ENCODE assay signal across 11 cellular contexts in genomic region chr21:33025106-33025470, GRCh38. TPM values are rescaled to one million over a fixed set of nuclear protein-coding genes. Genes with fewer than 3 reads are reported as not detected.
DNase-seq lines count a peak whose midpoint lies in the region; ATAC-seq and TF ChIP-seq lines count a peak whose summit lies in the region.
"Had no signal": no experiment of that assay in that cellular context is flagged by ENCODE, and none has a peak within 500 bp of the region (broad histone marks: within the 10 kb centered on the region; RNA-seq: fewer than 3 reads in every experiment).

No MANE protein-coding gene starts in this region.

- no peak overlapping the region for H3K27ac ChIP-seq in SK-N-SH (ENCODE audit: low read depth in 2 of 2, low read length in 1 of 2)
- no peak overlapping the region for H3K27ac ChIP-seq in OCI-LY7 (ENCODE audit: low read depth, low read length, poor library complexity, severe bottlenecking)

- H3K9ac ChIP-seq in SK-N-SH: no peak overlapping the region

- H3K36me3 ChIP-seq in SK-N-SH (replicated peaks in 1 of 2; ENCODE audit: control insufficient read depth in 1 of 2, insufficient read depth in 2 of 2, low read length in 1 of 2): no peaks in the 10 kb centered on the region
- no peaks in the 10 kb centered on the region for H3K36me3 ChIP-seq in OCI-LY7 (ENCODE audit: insufficient read depth, low read length)

- CTCF ChIA-PET in SK-N-SH (lab: Yijun Ruan, JAX) (interaction anchor here (1.1 kb wide), 2 partner anchors 30 to 85 kb away, joined by 3 read pairs; no protein-coding TSS in a partner anchor), OCI-LY7 (lab: Charles Lee; ENCODE audit: unreplicated experiment) (no interaction called here)

- H3K4me1 ChIP-seq in SK-N-SH (ENCODE audit: control insufficient read depth in 1 of 2, insufficient read depth in 2 of 2, low read depth in 1 of 2, low read length in 1 of 2): no peaks in the 10 kb centered on the region
- H3K4me1 ChIP-seq in OCI-LY7 (ENCODE audit: insufficient read depth, low read length, poor library complexity, severe bottlenecking): no peaks in the 10 kb centered on the region

- H3K4me3 ChIP-seq in SK-N-SH (ENCODE audit: low read depth in 2 of 2, low read length in 1 of 2): no peak overlapping the region; a peak in 1 of 4 replicates
- no peak overlapping the region for H3K4me3 ChIP-seq in OCI-LY7 (ENCODE audit: low read depth, low read length, poor library complexity, severe bottlenecking)

- H3K9me2 ChIP-seq in SK-N-SH (no peaks in the 10 kb centered on the region), OCI-LY7 (ENCODE audit: insufficient read depth, low read length) (no peaks in the 10 kb centered on the region)

- no TSS peak for BruUV-seq in OCI-LY7 (replicated peaks; lab: Mats Ljungman, UMichigan)

- POLR2A ChIA-PET in SK-N-SH (lab: Yijun Ruan, JAX) (no interaction called here), OCI-LY7 (lab: Charles Lee) (no interaction called here)

- no peak for TF ChIP-seq RAD21 in SK-N-SH (IDR thresholded peaks at IDR 0.05; ENCODE audit: low read length)

- no peaks in the 10 kb centered on the region for H4K20me1 ChIP-seq in SK-N-SH (ENCODE audit: insufficient read depth)
- no peaks in the 10 kb centered on the region for H4K20me1 ChIP-seq in OCI-LY7 (ENCODE audit: insufficient read depth, low read length)

- WGBS in SK-N-SH (ENCODE audit: low lambda C conversion rate): 3% methylated on average over 17 of the region's 20 CpGs

- H3K27me3 ChIP-seq in SK-N-SH (ENCODE audit: insufficient read depth): peaks cover 97% of the 10 kb centered on the region

- TF ChIP-seq EP300 in SK-N-SH (IDR thresholded peaks at IDR 0.05; ENCODE audit: borderline replicate concordance in 1 of 2, low read depth in 1 of 2, low read length in 1 of 2): no peak

- no peak overlapping the region for H2AFZ ChIP-seq in SK-N-SH (ENCODE audit: low read depth)
- H2AFZ ChIP-seq in OCI-LY7 (ENCODE audit: low read length): no peak overlapping the region

- no peak for ATAC-seq in SK-N-SH treated with all-trans-retinoic acid at 6 μM for 48 hours

- no peaks in the 10 kb centered on the region for H3K9me3 ChIP-seq in SK-N-SH
- no peaks in the 10 kb centered on the region for H3K9me3 ChIP-seq in OCI-LY7 (ENCODE audit: low read length)

- H3K79me2 ChIP-seq in SK-N-SH (ENCODE audit: insufficient read depth): no peaks in the 10 kb centered on the region
- no peaks in the 10 kb centered on the region for H3K79me2 ChIP-seq in OCI-LY7 (ENCODE audit: insufficient read depth, low read depth, low read length)

- intact Hi-C loops in OCI-LY7 (cut with micrococcal nuclease; ENCODE audit: unreplicated experiment): no loop called here

- H3K4me2 ChIP-seq in SK-N-SH (no peak overlapping the region), OCI-LY7 (ENCODE audit: low read length) (no peak overlapping the region)

- H3F3A ChIP-seq in SK-N-SH (replicated peaks; ENCODE audit: insufficient read depth): no peaks in the 10 kb centered on the region

- no peak; the same call in 1 of the 2 replicates for TF ChIP-seq CTCF in SK-N-SH (IDR thresholded peaks at IDR 0.05)
- TF ChIP-seq CTCF in OCI-LY7 (conservative IDR thresholded peaks at IDR 0.05; ENCODE audit: low read length): no peak

- DNase-seq in SK-N-SH (peak; percentile 24), NCI-H82 (lab: John Stamatoyannopoulos, UW) (peak; percentile 88), hippocampal formation (lab: John Stamatoyannopoulos, UW) (peak; percentile 57 to 63), pons (ENCODE audit: low spot score) (peak; percentile 84), OCI-LY7 (ENCODE audit: low spot score) (no peak)
- DNase-seq in stimulated activated CD4-positive, alpha-beta T cell treated with anti-CD3 and anti-CD28 coated beads, Interleukin-4, amount 100 ng/mL, for 4 hours: no peak
- no peak for DNase-seq in activated CD8-positive, alpha-beta memory T cell treated with anti-CD3 and anti-CD28 coated beads for 24 hours

TF ChIP-seq in SK-N-SH, 30 proteins besides CTCF, POLR2A, EP300 and RAD21:
- TF ChIP-seq CHD2 (IDR thresholded peaks at IDR 0.05; ENCODE audit: low read length, partially characterized antibody): no peak
- no peak for TF ChIP-seq GATA2 (CRISPR knock-in tag; IDR thresholded peaks at IDR 0.05)
- no peak for TF ChIP-seq FOXJ3 (CRISPR knock-in tag; IDR thresholded peaks at IDR 0.05)
- TF ChIP-seq PBX3 (IDR thresholded peaks at IDR 0.05): no peak
- TF ChIP-seq NFIC (IDR thresholded peaks at IDR 0.05; ENCODE audit: borderline replicate concordance): no peak
- no peak for TF ChIP-seq YY1 (IDR thresholded peaks at IDR 0.05; ENCODE audit: low read depth)

TF ChIP-seq in SK-N-SH treated with all-trans-retinoic acid at 6 μM for 48 hours, 23 proteins besides CTCF, POLR2A, EP300 and RAD21 (continues in another document):
- no peak for TF ChIP-seq ZNF565 (CRISPR knock-in tag; conservative IDR thresholded peaks at IDR 0.05; ENCODE audit: low read depth)
- no peak for TF ChIP-seq PPARA (CRISPR knock-in tag; IDR thresholded peaks at IDR 0.05; ENCODE audit: borderline replicate concordance)
- TF ChIP-seq CSRNP3 (CRISPR knock-in tag; IDR thresholded peaks at IDR 0.05): no peak
- TF ChIP-seq TOX (CRISPR knock-in tag; IDR thresholded peaks at IDR 0.05; ENCODE audit: borderline replicate concordance): no peak
- no peak for TF ChIP-seq ZFP30 (CRISPR knock-in tag; IDR thresholded peaks at IDR 0.05)
- no peak for TF ChIP-seq SNAI2 (CRISPR knock-in tag; IDR thresholded peaks at IDR 0.05)
- no peak for TF ChIP-seq ZNF8 (CRISPR knock-in tag; IDR thresholded peaks at IDR 0.05)
- TF ChIP-seq GLIS3 (CRISPR knock-in tag; IDR thresholded peaks at IDR 0.05): no peak
- no peak for TF ChIP-seq TCF4 (CRISPR knock-in tag; IDR thresholded peaks at IDR 0.05; ENCODE audit: borderline replicate concordance)
- no peak for TF ChIP-seq RARB (CRISPR knock-in tag; IDR thresholded peaks at IDR 0.05)
- TF ChIP-seq ZC3H10 (CRISPR knock-in tag; IDR thresholded peaks at IDR 0.05): no peak
- TF ChIP-seq CSDC2 (CRISPR knock-in tag; IDR thresholded peaks at IDR 0.05): no peak
- TF ChIP-seq ISL1 (CRISPR knock-in tag; IDR thresholded peaks at IDR 0.05): no peak
- no peak for TF ChIP-seq ARNTL (CRISPR knock-in tag; IDR thresholded peaks at IDR 0.05; ENCODE audit: borderline replicate concordance, low read depth)
- no peak for TF ChIP-seq ESRRG (CRISPR knock-in tag; IDR thresholded peaks at IDR 0.05)
- no peak for TF ChIP-seq POU6F1 (CRISPR knock-in tag; IDR thresholded peaks at IDR 0.05; ENCODE audit: borderline replicate concordance, low read depth)
- no peak for TF ChIP-seq TSHZ2 (CRISPR knock-in tag; IDR thresholded peaks at IDR 0.05)

RNA-seq across cellular contexts. Expression of gene OLIG2, which starts 0.6 kb away (rescaled TPM):
- not detected in 2 replicates for polyA plus RNA-seq in SK-N-SH (2012; rRNA removed)
- polyA plus RNA-seq in SK-N-SH (2012; cell fraction: cytosol; rRNA removed): not detected in 2 replicates
- polyA plus RNA-seq in SK-N-SH (2012; cell fraction: nucleus; rRNA removed): not detected in 2 replicates
- total RNA-seq in OCI-LY7 (2014; rRNA removed; shearing (Covaris generic)): not detected in 2 replicates
- total RNA-seq in OCI-LY7 (2022): not detected in 2 replicates
- total RNA-seq: lower leg skin had no signal
- polyA plus RNA-seq: AG04450, esophagus had no signal

RNA-seq across cellular contexts. Expression of gene OLIG1, which starts 44.9 kb away (rescaled TPM):
- not detected in 2 replicates for polyA plus RNA-seq in SK-N-SH (2012; rRNA removed)
- polyA plus RNA-seq in SK-N-SH (2012; cell fraction: cytosol; rRNA removed): not detected in 2 replicates
- polyA plus RNA-seq in SK-N-SH (2012; cell fraction: nucleus; rRNA removed): not detected in 2 replicates
- total RNA-seq in OCI-LY7 (2014; rRNA removed; shearing (Covaris generic)): not detected in 2 replicates
- total RNA-seq in OCI-LY7 (2022): not detected in 2 replicates
- polyA plus RNA-seq: AG04450 had no signal

Comparison
In these comparisons a context has a peak if more than half of its experiments do, and no peak if none do; other contexts are left out.
1. DNase-seq: peak in SK-N-SH (single experiment), NCI-H82 (single experiment), hippocampal formation (2 of 2) and pons (single experiment); none in OCI-LY7 (single experiment), stimulated activated CD4-positive, alpha-beta T cell treated with anti-CD3 and anti-CD28 coated beads, Interleukin-4, amount 100 ng/mL, for 4 hours (0 of 2) and activated CD8-positive, alpha-beta memory T cell treated with anti-CD3 and anti-CD28 coated beads for 24 hours (single experiment).